In genomic region chr10:73601486-73601921, GRCh38 we compare ENCODE assay signal across 8 cellular contexts. TPM values are rescaled to one million over a fixed set of nuclear protein-coding genes. Genes with fewer than 3 reads are reported as not detected.
DNase-seq lines count a peak whose midpoint lies in the region; ATAC-seq, FAIRE-seq and TF ChIP-seq lines count a peak whose summit lies in the region.
"Had no signal": no experiment of that assay in that cellular context is flagged by ENCODE, and none has a peak within 500 bp of the region (broad histone marks: within the 10 kb centered on the region; RNA-seq: fewer than 3 reads in every experiment).

No MANE protein-coding gene starts in this region.

- 26% methylated on average over 3 of the region's 3 CpGs for WGBS in suprapubic skin

- no peak for TF ChIP-seq POLR2A in suprapubic skin (IDR thresholded peaks at IDR 0.05)

- TF ChIP-seq EP300 in suprapubic skin (IDR thresholded peaks at IDR 0.05) = no peak

- peaks cover 14% of the 10 kb centered on the region for H3K4me1 ChIP-seq in suprapubic skin

- TF ChIP-seq CTCF in suprapubic skin (IDR thresholded peaks at IDR 0.05) = no peak

- DNase-seq in HT-29 (ENCODE audit: low spot score) (peak; percentile 95), RCC 7860 (ENCODE audit: low spot score) (peak; percentile 50), islet precursor cell (peak; percentile 94), suprapubic skin (ENCODE audit: low spot score in 2 of 2) (no peak)
- DNase-seq in activated CD4-positive, alpha-beta T cell treated with anti-CD3 and anti-CD28 coated beads for 4 hours = no peak
- DNase-seq: activated CD8-positive, alpha-beta T cell treated with anti-CD3 and anti-CD28 coated beads, Interleukin-2, amount 10 ng/mL, durations not matched to agents 7 days and 5 days had no signal

- H3K27me3 ChIP-seq in suprapubic skin = no peaks in the 10 kb centered on the region

- no peaks in the 10 kb centered on the region for H3K9me3 ChIP-seq in suprapubic skin

- FAIRE-seq in RCC 7860 (lab: Jason Lieb, UNC) = peak; percentile 16

- ATAC-seq in GM18868 (IDR thresholded peaks at IDR 0.05; ENCODE audit: unreplicated experiment) (no peak), GM18511 (IDR thresholded peaks at IDR 0.05; ENCODE audit: unreplicated experiment) (no peak)
- ATAC-seq: activated CD8-positive, alpha-beta T cell treated with anti-CD3 and anti-CD28 coated beads, Interleukin-2, amount 10 ng/mL, durations not matched to agents 7 days and 5 days had no signal

- H3K36me3 ChIP-seq in suprapubic skin = no peaks in the 10 kb centered on the region

- H3K27ac ChIP-seq in suprapubic skin = peak overlapping the region; percentile 82

- no peak overlapping the region for H3K4me3 ChIP-seq in suprapubic skin

RNA-seq across cellular contexts. Expression of gene USP54, which starts 10.4 kb away (rescaled TPM):
- 43.7 and 44.6 TPM in 2 replicates for total RNA-seq in HT-29 (2014; rRNA removed; shearing (Covaris generic))
- total RNA-seq in suprapubic skin = 100 to 1,000 TPM in 1 of 4 donors, 10 to 100 TPM in 3; 52.2 to 110 (median 79.5) TPM

RNA-seq across cellular contexts. Expression of gene MYOZ1, which starts 39.8 kb away (rescaled TPM):
- not detected in 2 replicates for total RNA-seq in HT-29 (2014; rRNA removed; shearing (Covaris generic))
- 1 to 10 TPM in 1 of 4 donors, under 1 TPM in 1, not detected in 2; 0.73 to 1.3 TPM for total RNA-seq in suprapubic skin
- total RNA-seq: activated CD8-positive, alpha-beta T cell treated with anti-CD3 and anti-CD28 coated beads, Interleukin-2, amount 10 ng/mL, durations not matched to agents 7 days and 5 days had no signal

RNA-seq across cellular contexts. Expression of gene SYNPO2L, which starts 54.3 kb away (rescaled TPM):
- total RNA-seq in HT-29 (2014; rRNA removed; shearing (Covaris generic)) = not detected in 2 replicates
- total RNA-seq in suprapubic skin = not detected

Comparison
In these comparisons a context has a peak if more than half of its experiments do, and no peak if none do; other contexts are left out.
1. DNase-seq: peak in HT-29 (single experiment), RCC 7860 (single experiment) and islet precursor cell (single experiment); none in suprapubic skin (0 of 2) and activated CD4-positive, alpha-beta T cell treated with anti-CD3 and anti-CD28 coated beads for 4 hours (0 of 2).